In the genomic region with DNA sequence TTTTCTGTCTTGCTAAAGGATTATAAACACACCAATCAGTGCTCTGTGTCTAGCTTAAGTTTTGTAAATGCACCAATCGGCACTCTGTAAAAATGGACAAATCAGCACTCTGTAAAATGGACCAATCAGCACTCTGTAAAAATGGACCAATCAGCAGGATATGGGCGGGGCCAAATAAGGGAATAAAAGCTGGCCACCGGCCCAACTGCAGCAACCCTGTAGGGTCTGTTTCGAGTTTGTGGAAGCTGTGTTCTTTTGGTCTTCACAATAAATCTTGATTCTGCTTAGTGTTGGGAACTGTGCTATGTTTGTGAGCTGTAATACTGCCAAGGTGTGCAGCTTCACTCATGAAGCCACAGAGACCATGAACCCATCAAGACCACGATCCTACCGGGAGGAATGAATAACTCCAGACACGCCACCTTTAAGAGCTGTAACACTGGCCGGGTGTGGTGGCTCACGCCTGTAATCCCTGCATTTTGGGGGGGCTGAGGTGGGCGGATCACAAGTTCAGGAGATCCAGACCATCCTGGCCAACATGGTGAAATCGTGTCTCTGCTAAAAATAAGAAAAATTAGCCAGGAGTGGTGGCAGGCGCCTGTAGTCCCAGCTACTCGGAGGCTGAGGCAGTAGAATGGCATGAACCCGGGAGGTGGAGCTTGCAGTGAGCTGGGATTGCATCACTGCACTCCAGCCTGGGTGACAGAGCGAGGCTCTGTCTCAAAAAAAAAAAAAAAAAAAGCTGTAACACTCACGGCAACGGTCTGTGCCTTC, we compare ENCODE assay signal across 1 cellular context.
TF ChIP-seq lines count a peak whose summit lies in the region.

No MANE protein-coding gene starts in this region.

TF ChIP-seq in IMR-90, 13 proteins besides CTCF, POLR2A, EP300 and RAD21:
- peak; percentile 13; the same call in 1 of the 2 replicates for TF ChIP-seq FOS (IDR thresholded peaks at IDR 0.05; ENCODE audit: low read depth, low read length)
- TF ChIP-seq CEBPB (IDR thresholded peaks at IDR 0.05; ENCODE audit: low read depth, low read length): peak; percentile 92
- 0 out of 2 replicates have a peak, but pooled peaks have one; percentile 6 for TF ChIP-seq MAFK (IDR thresholded peaks at IDR 0.05; ENCODE audit: low read depth, low read length)
